ENCODE assay signal across 9 cellular contexts in the genomic region with DNA sequence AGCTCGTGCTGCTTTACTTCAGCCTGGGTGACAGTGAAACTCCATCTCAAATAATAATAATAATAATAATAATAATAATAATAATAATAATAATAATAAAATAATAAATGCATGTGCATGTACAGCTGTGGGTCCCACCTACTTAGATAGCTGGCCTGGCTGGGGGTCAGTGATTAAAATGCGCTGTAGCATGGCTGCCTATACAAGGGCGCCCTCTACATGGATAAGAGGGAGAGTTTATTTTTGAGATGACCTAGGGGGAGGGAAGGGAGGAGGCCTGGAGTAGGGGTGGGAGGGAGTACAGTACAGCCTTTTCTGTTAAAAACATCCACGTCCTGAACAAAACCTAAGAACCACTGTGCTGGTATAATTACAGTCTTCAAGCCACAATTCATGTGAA.
A peak's percentile ranks its signal among the peaks of the same experiment; 100 is the strongest.
DNase-seq lines count a peak whose midpoint lies in the region; ATAC-seq and TF ChIP-seq lines count a peak whose summit lies in the region.
"Had no signal": no experiment of that assay in that cellular context is flagged by ENCODE, and none has a peak within 500 bp of the region (broad histone marks: within the 10 kb centered on the region; RNA-seq: fewer than 3 reads in every experiment).

No MANE protein-coding gene starts in this region.

- H3K4me3 Mint-ChIP-seq in WTC11 (no peak overlapping the region), natural killer cell (no peak overlapping the region)
- no peak overlapping the region for H3K4me3 Mint-ChIP-seq in activated CD8-positive, alpha-beta memory T cell treated with anti-CD3 and anti-CD28 coated beads, Interleukin-2, amount 10 ng/mL, durations not matched to agents 7 days and 5 days

- POLR2A ChIA-PET in WTC11 (lab: Charles Lee) = no interaction called here

- no peak overlapping the region for H3K27ac Mint-ChIP-seq in WTC11
- no peak overlapping the region for H3K27ac Mint-ChIP-seq in activated CD8-positive, alpha-beta memory T cell treated with anti-CD3 and anti-CD28 coated beads, Interleukin-2, amount 10 ng/mL, durations not matched to agents 7 days and 5 days
- H3K27ac Mint-ChIP-seq in natural killer cell = no peak overlapping the region

- intact Hi-C loops in natural killer cell (cut with micrococcal nuclease) = no loop called here

- H3K9me3 Mint-ChIP-seq in WTC11 (no peaks in the 10 kb centered on the region), natural killer cell (no peaks in the 10 kb centered on the region)
- H3K9me3 Mint-ChIP-seq in activated CD8-positive, alpha-beta memory T cell treated with anti-CD3 and anti-CD28 coated beads, Interleukin-2, amount 10 ng/mL, durations not matched to agents 7 days and 5 days (ENCODE audit: low read depth) = no peaks in the 10 kb centered on the region

- no peaks in the 10 kb centered on the region for H3K36me3 Mint-ChIP-seq in WTC11
- no peaks in the 10 kb centered on the region for H3K36me3 Mint-ChIP-seq in activated CD8-positive, alpha-beta memory T cell treated with anti-CD3 and anti-CD28 coated beads, Interleukin-2, amount 10 ng/mL, durations not matched to agents 7 days and 5 days
- H3K36me3 Mint-ChIP-seq in natural killer cell = no peaks in the 10 kb centered on the region

- DNase-seq in NCI-H510A treated with DMSO at 0.1 percent for 48 hours (lab: John Stamatoyannopoulos, UW) (peak; percentile 7), NCI-H510A (lab: John Stamatoyannopoulos, UW) (no peak), NCI-H1417 (lab: John Stamatoyannopoulos, UW) (peak; percentile 33 to 81 (median 38)), WTC11 (ENCODE audit: low spot score) (no peak), renal cortical epithelial cell (ENCODE audit: low read depth) (peak; percentile 17), natural killer cell (no peak)
- no peak for DNase-seq in activated CD8-positive, alpha-beta memory T cell treated with anti-CD3 and anti-CD28 coated beads, Interleukin-2, amount 10 ng/mL, durations not matched to agents 7 days and 5 days
- DNase-seq: stimulated activated CD4-positive, alpha-beta T cell treated with anti-CD3 and anti-CD28 coated beads, Interleukin-1b, Interleukin-23, amount 100 ng/mL, for 48 hours had no signal

- CTCF ChIA-PET in WTC11 (lab: Charles Lee) = interaction anchor here (0.6 to 3.1 kb wide), 14 partner anchors 8 to 409 kb away, joined by 3 to 13 read pairs (median 4); partner anchors contain the start of gene MRPS33
- CTCF ChIA-PET in activated CD8-positive, alpha-beta memory T cell treated with anti-CD3 and anti-CD28 coated beads, Interleukin-2, amount 10 ng/mL, durations not matched to agents 7 days and 5 days (lab: Charles Lee) = interaction anchor here (1.0 kb wide), 1 partner anchor 148 kb away, joined by 3 read pairs; no protein-coding TSS in a partner anchor

- peaks cover 40% of the 10 kb centered on the region for H3K4me1 Mint-ChIP-seq in WTC11
- H3K4me1 Mint-ChIP-seq in activated CD8-positive, alpha-beta memory T cell treated with anti-CD3 and anti-CD28 coated beads, Interleukin-2, amount 10 ng/mL, durations not matched to agents 7 days and 5 days = no peaks in the 10 kb centered on the region
- H3K4me1 Mint-ChIP-seq in natural killer cell = no peaks in the 10 kb centered on the region

- no peak for TF ChIP-seq CTCF in WTC11 (IDR thresholded peaks at IDR 0.05)
- TF ChIP-seq CTCF in natural killer cell (IDR thresholded peaks at IDR 0.05) = no peak

- ATAC-seq in WTC11 = peak; percentile 84
- no peak for ATAC-seq in GM19328 (IDR thresholded peaks at IDR 0.05; ENCODE audit: unreplicated experiment)
- ATAC-seq in activated CD8-positive, alpha-beta memory T cell treated with anti-CD3 and anti-CD28 coated beads, Interleukin-2, amount 10 ng/mL, durations not matched to agents 7 days and 5 days = no peak
- ATAC-seq in natural killer cell = no peak

- H3K27me3 Mint-ChIP-seq in WTC11 (ENCODE audit: low read depth) (no peaks in the 10 kb centered on the region), natural killer cell (ENCODE audit: low read depth in 2 of 2) (peaks cover 26 to 43% of the 10 kb centered on the region in 2 donors)
- H3K27me3 Mint-ChIP-seq in activated CD8-positive, alpha-beta memory T cell treated with anti-CD3 and anti-CD28 coated beads, Interleukin-2, amount 10 ng/mL, durations not matched to agents 7 days and 5 days = peaks cover 2% of the 10 kb centered on the region

TF ChIP-seq in WTC11, 78 proteins besides CTCF, POLR2A, EP300 and RAD21:
- TF ChIP-seq, protein P1, sequence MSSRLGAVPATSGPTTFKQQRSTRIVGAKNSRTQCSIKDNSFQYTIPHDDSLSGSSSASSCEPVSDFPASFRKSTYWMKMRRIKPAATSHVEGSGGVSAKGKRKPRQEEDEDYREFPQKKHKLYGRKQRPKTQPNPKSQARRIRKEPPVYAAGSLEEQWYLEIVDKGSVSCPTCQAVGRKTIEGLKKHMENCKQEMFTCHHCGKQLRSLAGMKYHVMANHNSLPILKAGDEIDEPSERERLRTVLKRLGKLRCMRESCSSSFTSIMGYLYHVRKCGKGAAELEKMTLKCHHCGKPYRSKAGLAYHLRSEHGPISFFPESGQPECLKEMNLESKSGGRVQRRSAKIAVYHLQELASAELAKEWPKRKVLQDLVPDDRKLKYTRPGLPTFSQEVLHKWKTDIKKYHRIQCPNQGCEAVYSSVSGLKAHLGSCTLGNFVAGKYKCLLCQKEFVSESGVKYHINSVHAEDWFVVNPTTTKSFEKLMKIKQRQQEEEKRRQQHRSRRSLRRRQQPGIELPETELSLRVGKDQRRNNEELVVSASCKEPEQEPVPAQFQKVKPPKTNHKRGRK (CRISPR knock-in tag; IDR thresholded peaks at IDR 0.05; ENCODE audit: borderline replicate concordance) = no peak
- TF ChIP-seq MLX (CRISPR knock-in tag; IDR thresholded peaks at IDR 0.05) (no peak), NR2C2 (CRISPR knock-in tag; IDR thresholded peaks at IDR 0.05) (no peak), HMGA2 (CRISPR knock-in tag; IDR thresholded peaks at IDR 0.05) (peak; percentile 25; the same call in 1 of the 2 replicates), MAX (CRISPR knock-in tag; IDR thresholded peaks at IDR 0.05) (no peak)

Comparison
In these comparisons a context has a peak if more than half of its experiments do, and no peak if none do; other contexts are left out.
1. DNase-seq: peak in NCI-H510A treated with DMSO at 0.1 percent for 48 hours (single experiment), NCI-H1417 (3 of 3) and renal cortical epithelial cell (single experiment); none in NCI-H510A (single experiment), WTC11 (single experiment), activated CD8-positive, alpha-beta memory T cell treated with anti-CD3 and anti-CD28 coated beads, Interleukin-2, amount 10 ng/mL, durations not matched to agents 7 days and 5 days (single experiment) and natural killer cell (single experiment).